In the genomic region with DNA sequence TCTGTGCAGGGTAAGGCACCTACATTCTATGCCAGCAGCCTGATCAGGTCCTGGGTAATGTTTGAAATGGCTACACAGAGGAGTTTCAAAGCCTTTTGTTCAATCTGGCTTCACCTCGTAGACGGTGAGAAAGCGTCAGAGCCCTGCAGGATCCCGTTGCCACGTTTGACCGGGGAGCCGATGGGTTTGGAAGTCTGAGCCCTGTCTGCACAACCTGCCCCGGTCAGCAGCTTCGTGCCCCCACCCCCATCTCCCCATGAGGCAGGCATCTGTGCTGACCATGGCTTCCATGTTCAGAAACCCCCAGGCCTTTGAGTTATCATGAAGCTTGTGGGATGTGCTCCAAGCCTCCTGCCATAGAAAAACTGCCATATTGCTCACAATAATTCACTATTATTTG, we compare ENCODE assay signal across 16 cellular contexts.
DNase-seq lines count a peak whose midpoint lies in the region; ATAC-seq and TF ChIP-seq lines count a peak whose summit lies in the region.
"Had no signal": no experiment of that assay in that cellular context is flagged by ENCODE, and none has a peak within 500 bp of the region (broad histone marks: within the 10 kb centered on the region; RNA-seq: fewer than 3 reads in every experiment).

No MANE protein-coding gene starts in this region.

- H3K9me1 ChIP-seq in IMR-90 (ENCODE audit: insufficient read depth, low read length): peaks cover 26% of the 10 kb centered on the region

- no peak overlapping the region for H2AK9ac ChIP-seq in IMR-90 (replicated peaks; ENCODE audit: low read depth, low read length, poor library complexity)

- H3K9me3 ChIP-seq in cardiac muscle cell (ENCODE audit: low read depth) (no peaks in the 10 kb centered on the region), IMR-90 (ENCODE audit: control insufficient read depth, insufficient read depth, low read length) (no peaks in the 10 kb centered on the region), subcutaneous abdominal adipose tissue (ENCODE audit: control insufficient read depth in 5 of 5, low read length in 5 of 5) (no peaks in the 10 kb centered on the region)
- H3K9me3 ChIP-seq: colonic mucosa had no signal

- H2BK5ac ChIP-seq in IMR-90 (ENCODE audit: low read depth, low read length, poor library complexity, severe bottlenecking): no peak overlapping the region

- H2AFZ ChIP-seq in IMR-90 (replicated peaks; ENCODE audit: low read length, poor library complexity): no peak overlapping the region
- H2AFZ ChIP-seq: PC-9 had no signal

- peaks cover 39 to 84% of the 10 kb centered on the region in 2 experiments for H3K79me1 ChIP-seq in IMR-90 (ENCODE audit: low read depth in 1 of 2, low read length in 2 of 2)

- CTCF ChIA-PET in IMR-90 (lab: Yijun Ruan, JAX): interaction anchor here (1.2 kb wide), 1 partner anchor 389 kb away, joined by 4 read pairs; no protein-coding TSS in a partner anchor

- in situ Hi-C loops in IMR-90 (cut with MboI; ENCODE audit: low sequenced_read_pairs): loop anchor here (5.0 kb wide), 1 partner anchor 62 kb away; a partner anchor contains a TSS

- no peak overlapping the region for H3K14ac ChIP-seq in IMR-90 (replicated peaks; ENCODE audit: low read depth, low read length)

- H2BK120ac ChIP-seq in IMR-90 (ENCODE audit: low read depth, low read length): no peak overlapping the region

- no peak overlapping the region for H2BK20ac ChIP-seq in IMR-90 (ENCODE audit: low read depth, low read length)

- H4K20me1 ChIP-seq in IMR-90 (ENCODE audit: insufficient read depth, low read length): peaks cover 40% of the 10 kb centered on the region

- peaks cover 13% of the 10 kb centered on the region for H3K36me3 ChIP-seq in cardiac muscle cell
- H3K36me3 ChIP-seq in IMR-90 (ENCODE audit: control insufficient read depth, insufficient read depth, low read length): peaks cover 54% of the 10 kb centered on the region
- peaks cover 0 to 61% (median 53%) of the 10 kb centered on the region in 5 donors for H3K36me3 ChIP-seq in subcutaneous abdominal adipose tissue (ENCODE audit: control insufficient read depth in 5 of 5, insufficient read depth in 5 of 5, low read length in 5 of 5)
- H3K36me3 ChIP-seq: colonic mucosa had no signal

- H4K91ac ChIP-seq in IMR-90 (ENCODE audit: insufficient read depth, low read depth, low read length): no peak overlapping the region

- peaks cover 9% of the 10 kb centered on the region for H3K4me1 ChIP-seq in cardiac muscle cell (ENCODE audit: low read depth)
- H3K4me1 ChIP-seq in IMR-90 (ENCODE audit: control insufficient read depth, insufficient read depth, low read length): peaks cover 15% of the 10 kb centered on the region
- peaks cover 2 to 21% (median 18%) of the 10 kb centered on the region in 5 donors for H3K4me1 ChIP-seq in subcutaneous abdominal adipose tissue (ENCODE audit: control insufficient read depth in 5 of 5, insufficient read depth in 5 of 5, low read length in 5 of 5)

- H3K9me3 Mint-ChIP-seq in effector memory CD8-positive, alpha-beta T cell: no peaks in the 10 kb centered on the region
- H3K9me3 Mint-ChIP-seq: nephron had no signal

- H2BK15ac ChIP-seq in IMR-90 (ENCODE audit: low read depth, low read length): no peak overlapping the region

- H3K56ac ChIP-seq in IMR-90 (ENCODE audit: extremely low read depth, insufficient read depth, low read length): no peak overlapping the region

- no peaks in the 10 kb centered on the region for H3K27me3 ChIP-seq in cardiac muscle cell
- H3K27me3 ChIP-seq in IMR-90 (ENCODE audit: control insufficient read depth, insufficient read depth, low read length): no peaks in the 10 kb centered on the region
- no peaks in the 10 kb centered on the region for H3K27me3 ChIP-seq in subcutaneous abdominal adipose tissue (ENCODE audit: control insufficient read depth in 5 of 5, insufficient read depth in 4 of 5, low read length in 5 of 5)
- H3K27me3 ChIP-seq: brain microvascular endothelial cell, colonic mucosa had no signal

- dilution Hi-C loops in IMR-90 (cut with HindIII; ENCODE audit: low sequenced_read_pairs, unreplicated experiment): no loop called here

- ATAC-seq in Right ventricle myocardium superior (ENCODE audit: poor library complexity) (no peak), IMR-90 (ENCODE audit: low read depth) (no peak), GM21786 (IDR thresholded peaks at IDR 0.05; ENCODE audit: unreplicated experiment) (no peak)
- ATAC-seq in effector memory CD8-positive, alpha-beta T cell (replicated peaks): no peak

- no peaks in the 10 kb centered on the region for H3K27me3 Mint-ChIP-seq in effector memory CD8-positive, alpha-beta T cell

- DNase-seq in cardiac muscle cell (ENCODE audit: low read depth in 1 of 2, low spot score in 1 of 2) (no peak), Right ventricle myocardium superior (no peak), IMR-90 (no peak), NCI-H345 treated with DMSO at 0.1 percent for 48 hours (lab: John Stamatoyannopoulos, UW; ENCODE audit: unreplicated experiment) (no peak), COLO668 (lab: John Stamatoyannopoulos, UW; ENCODE audit: unreplicated experiment) (no peak)
- DNase-seq in effector memory CD8-positive, alpha-beta T cell: no peak
- DNase-seq: activated CD4-positive, CD25-positive, alpha-beta regulatory T cell; brain microvascular endothelial cell; colonic mucosa; KBM-7; NCI-H187 treated with DMSO at 0.1 percent for 48 hours; NCI-H226; PC-9 had no signal

- TF ChIP-seq POLR2A in IMR-90 (IDR thresholded peaks at IDR 0.05; ENCODE audit: low read depth, low read length): no peak

- TF ChIP-seq CTCF in cardiac muscle cell (IDR thresholded peaks at IDR 0.05; ENCODE audit: low read depth, low read length) (no peak), IMR-90 (conservative IDR thresholded peaks at IDR 0.05; ENCODE audit: low read depth, low read length) (no peak)

- no peak overlapping the region for H2AK5ac ChIP-seq in IMR-90 (ENCODE audit: low read depth, low read length)

- H3K27ac Mint-ChIP-seq in effector memory CD8-positive, alpha-beta T cell: peak overlapping the region; percentile 42 to 90

- H4K8ac ChIP-seq in IMR-90 (ENCODE audit: low read depth in 2 of 2, low read length in 2 of 2): no peak overlapping the region

- H3K4me1 Mint-ChIP-seq in effector memory CD8-positive, alpha-beta T cell (ENCODE audit: low read depth in 2 of 2): peaks cover 30 to 42% of the 10 kb centered on the region in 2 donors

- H3K4me3 ChIP-seq in cardiac muscle cell (no peak overlapping the region), IMR-90 (ENCODE audit: insufficient read depth, low read depth, low read length) (no peak overlapping the region), subcutaneous abdominal adipose tissue (ENCODE audit: low read depth in 1 of 5, low read length in 5 of 5) (no peak overlapping the region)
- H3K4me3 ChIP-seq: colonic mucosa, PC-9 had no signal

- 79% methylated on average over 6 of the region's 9 CpGs; no CpG with 5 or more reads in 1 of the 2 experiments for WGBS in IMR-90 (ENCODE audit: extremely low coverage in 2 of 2, insufficient read length in 1 of 2), 2 experiments

- H4K5ac ChIP-seq in IMR-90 (ENCODE audit: low read depth, low read length): no peak overlapping the region

- H3K36me3 Mint-ChIP-seq in effector memory CD8-positive, alpha-beta T cell (ENCODE audit: insufficient read depth): peaks cover 63% of the 10 kb centered on the region

- H3K4me3 Mint-ChIP-seq in effector memory CD8-positive, alpha-beta T cell: no peak overlapping the region
- H3K4me3 Mint-ChIP-seq: nephron had no signal

- no peak overlapping the region for H3K4ac ChIP-seq in IMR-90 (ENCODE audit: low read depth, low read length)

- intact Hi-C loops in Right ventricle myocardium superior (cut with DNase I): loop anchor here (5.0 kb wide), 1 partner anchor 62 kb away; a partner anchor contains a TSS
- intact Hi-C loops in IMR-90 (cut with micrococcal nuclease): no loop called here

- 0 out of 2 replicates have a peak overlapping the region, but pooled peaks have one; percentile 29 for H3K23ac ChIP-seq in IMR-90 (ENCODE audit: low read depth, low read length)

- no TSS peak for BruUV-seq in IMR-90 (replicated peaks; lab: Mats Ljungman, UMichigan)

- H3K9ac ChIP-seq in IMR-90 (ENCODE audit: low read depth, low read length) (no peak overlapping the region; the same call in 1 of the 2 replicates), subcutaneous abdominal adipose tissue (ENCODE audit: low read length in 5 of 5) (no peak overlapping the region)

- no peak overlapping the region for H3K4me2 ChIP-seq in IMR-90 (ENCODE audit: low read depth, low read length)
- H3K4me2 ChIP-seq: PC-9 had no signal

- H3K27ac ChIP-seq in cardiac muscle cell: peak overlapping the region; percentile 56
- H3K27ac ChIP-seq in IMR-90 (ENCODE audit: insufficient read depth, low read length): no peak overlapping the region
- H3K27ac ChIP-seq in subcutaneous abdominal adipose tissue (ENCODE audit: low read depth, low read length): peak overlapping the region; percentile 77
- H3K27ac ChIP-seq: brain microvascular endothelial cell, colonic mucosa, PC-9 had no signal

- TF ChIP-seq RAD21 in IMR-90 (IDR thresholded peaks at IDR 0.05; ENCODE audit: low read length): no peak

- POLR2A ChIA-PET in IMR-90 (lab: Charles Lee; ENCODE audit: unreplicated experiment): no interaction called here

- H3K18ac ChIP-seq in IMR-90 (ENCODE audit: low read depth, low read length): no peak overlapping the region

TF ChIP-seq in IMR-90, 13 proteins besides CTCF, POLR2A, EP300 and RAD21 (continues in another document):
- TF ChIP-seq CEBPB (IDR thresholded peaks at IDR 0.05; ENCODE audit: low read depth, low read length): no peak
- TF ChIP-seq, protein P1, sequence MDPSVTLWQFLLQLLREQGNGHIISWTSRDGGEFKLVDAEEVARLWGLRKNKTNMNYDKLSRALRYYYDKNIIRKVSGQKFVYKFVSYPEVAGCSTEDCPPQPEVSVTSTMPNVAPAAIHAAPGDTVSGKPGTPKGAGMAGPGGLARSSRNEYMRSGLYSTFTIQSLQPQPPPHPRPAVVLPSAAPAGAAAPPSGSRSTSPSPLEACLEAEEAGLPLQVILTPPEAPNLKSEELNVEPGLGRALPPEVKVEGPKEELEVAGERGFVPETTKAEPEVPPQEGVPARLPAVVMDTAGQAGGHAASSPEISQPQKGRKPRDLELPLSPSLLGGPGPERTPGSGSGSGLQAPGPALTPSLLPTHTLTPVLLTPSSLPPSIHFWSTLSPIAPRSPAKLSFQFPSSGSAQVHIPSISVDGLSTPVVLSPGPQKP (IDR thresholded peaks at IDR 0.05; ENCODE audit: borderline replicate concordance, low read depth, low read length): no peak
- no peak for TF ChIP-seq MAZ (IDR thresholded peaks at IDR 0.05; ENCODE audit: borderline replicate concordance, low read depth, low read length)
- TF ChIP-seq, protein P2, sequence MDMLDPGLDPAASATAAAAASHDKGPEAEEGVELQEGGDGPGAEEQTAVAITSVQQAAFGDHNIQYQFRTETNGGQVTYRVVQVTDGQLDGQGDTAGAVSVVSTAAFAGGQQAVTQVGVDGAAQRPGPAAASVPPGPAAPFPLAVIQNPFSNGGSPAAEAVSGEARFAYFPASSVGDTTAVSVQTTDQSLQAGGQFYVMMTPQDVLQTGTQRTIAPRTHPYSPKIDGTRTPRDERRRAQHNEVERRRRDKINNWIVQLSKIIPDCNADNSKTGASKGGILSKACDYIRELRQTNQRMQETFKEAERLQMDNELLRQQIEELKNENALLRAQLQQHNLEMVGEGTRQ (IDR thresholded peaks at IDR 0.05; ENCODE audit: low read depth, low read length): no peak
- no peak for TF ChIP-seq NFE2L2 (IDR thresholded peaks at IDR 0.05; ENCODE audit: low read depth, low read length)
- TF ChIP-seq SMC3 (IDR thresholded peaks at IDR 0.05; ENCODE audit: low read depth, low read length): no peak
